ENCODE assay signal across 1 cellular context in genomic region chr12:21350975-21351374, GRCh38.
TF ChIP-seq lines count a peak whose summit lies in the region.

No MANE protein-coding gene starts in this region.

TF ChIP-seq in K562, 482 proteins besides CTCF, POLR2A, EP300 and RAD21 (continued from another document):
- TF ChIP-seq THRB (CRISPR knock-in tag; conservative IDR thresholded peaks at IDR 0.05) (no peak), SMARCE1 (IDR thresholded peaks at IDR 0.05) (peak; percentile 74; the same call in 1 of the 2 replicates), C11orf30 (IDR thresholded peaks at IDR 0.05; ENCODE audit: low read depth) (peak; percentile 88), SRSF3 (IDR thresholded peaks at IDR 0.05; ENCODE audit: insufficient read depth, low read length) (no peak), SMAD2 (IDR thresholded peaks at IDR 0.05; ENCODE audit: low read depth, low read length) (no peak), ZNF639 (CRISPR knock-in tag; conservative IDR thresholded peaks at IDR 0.05 in 1 of 2, IDR thresholded peaks at IDR 0.05 in 1 of 2) (no peak), NONO (IDR thresholded peaks at IDR 0.05; ENCODE audit: low read depth in 2 of 2, low read length in 1 of 2) (no peak), TEAD4 (IDR thresholded peaks at IDR 0.05; ENCODE audit: low read length) (peak; percentile 72), TEAD4 (CRISPR knock-in tag; IDR thresholded peaks at IDR 0.05; ENCODE audit: borderline replicate concordance) (no peak), ETS2 (tag; IDR thresholded peaks at IDR 0.05; ENCODE audit: borderline replicate concordance, poor library complexity, severe bottlenecking) (no peak), NFIC (IDR thresholded peaks at IDR 0.05) (peak; percentile 39), COPS2 (conservative IDR thresholded peaks at IDR 0.05) (no peak), NBN (IDR thresholded peaks at IDR 0.05; ENCODE audit: low read depth) (no peak), MNT (conservative IDR thresholded peaks at IDR 0.05) (peak; percentile 22 to 46; a peak in 1 of 4 replicates), ARID1B (IDR thresholded peaks at IDR 0.05) (peak; percentile 88), NR2C2 (CRISPR knock-in tag; IDR thresholded peaks at IDR 0.05) (no peak), NR2C2 (tag; IDR thresholded peaks at IDR 0.05) (peak; percentile 28; the same call in 1 of the 2 replicates), CBFA2T2 (conservative IDR thresholded peaks at IDR 0.05) (peak; percentile 61; the same call in 1 of the 2 replicates), TBL1XR1 (IDR thresholded peaks at IDR 0.05; ENCODE audit: low read length in 2 of 2) (peak in 1 of 2 experiments; percentile 84; a peak in 2 of 4 replicates), WHSC1 (IDR thresholded peaks at IDR 0.05; ENCODE audit: low read length) (no peak), TARDBP (IDR thresholded peaks at IDR 0.05) (no peak), RCOR1 (IDR thresholded peaks at IDR 0.05; ENCODE audit: borderline replicate concordance in 1 of 2, low read depth in 2 of 2, low read length in 2 of 2) (peak in 1 of 2 experiments; percentile 73; a peak in 2 of 4 replicates), PTBP1 (IDR thresholded peaks at IDR 0.05; ENCODE audit: low read depth, low read length) (no peak), GATAD2B (IDR thresholded peaks at IDR 0.05; ENCODE audit: borderline replicate concordance) (peak; percentile 39; the same call in 1 of the 2 replicates), FUS (optimal IDR thresholded peaks at IDR 0.05; ENCODE audit: low read depth, low read length) (no peak), TRIM24 (IDR thresholded peaks at IDR 0.05) (peak; percentile 45 to 47; a peak in 1 of 4 replicates), CBX5 (IDR thresholded peaks at IDR 0.05; ENCODE audit: borderline replicate concordance, low read depth) (no peak), ARNT (IDR thresholded peaks at IDR 0.05) (peak in 1 of 2 experiments; percentile 59; a peak in 1 of 4 replicates)
- TF ChIP-seq, protein P1, sequence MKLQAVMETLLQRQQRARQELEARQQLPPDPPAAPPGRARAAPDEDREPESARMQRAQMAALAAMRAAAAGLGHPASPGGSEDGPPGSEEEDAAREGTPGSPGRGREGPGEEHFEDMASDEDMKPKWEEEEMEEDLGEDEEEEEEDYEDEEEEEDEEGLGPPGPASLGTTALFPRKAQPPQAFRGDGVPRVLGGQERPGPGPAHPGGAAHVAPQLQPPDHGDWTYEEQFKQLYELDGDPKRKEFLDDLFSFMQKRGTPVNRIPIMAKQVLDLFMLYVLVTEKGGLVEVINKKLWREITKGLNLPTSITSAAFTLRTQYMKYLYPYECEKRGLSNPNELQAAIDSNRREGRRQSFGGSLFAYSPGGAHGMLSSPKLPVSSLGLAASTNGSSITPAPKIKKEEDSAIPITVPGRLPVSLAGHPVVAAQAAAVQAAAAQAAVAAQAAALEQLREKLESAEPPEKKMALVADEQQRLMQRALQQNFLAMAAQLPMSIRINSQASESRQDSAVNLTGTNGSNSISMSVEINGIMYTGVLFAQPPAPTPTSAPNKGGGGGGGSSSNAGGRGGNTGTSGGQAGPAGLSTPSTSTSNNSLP (IDR thresholded peaks at IDR 0.05; ENCODE audit: borderline replicate concordance, low read depth, low read length): peak; percentile 32; the same call in 1 of the 2 replicates
- TF ChIP-seq, protein P2, sequence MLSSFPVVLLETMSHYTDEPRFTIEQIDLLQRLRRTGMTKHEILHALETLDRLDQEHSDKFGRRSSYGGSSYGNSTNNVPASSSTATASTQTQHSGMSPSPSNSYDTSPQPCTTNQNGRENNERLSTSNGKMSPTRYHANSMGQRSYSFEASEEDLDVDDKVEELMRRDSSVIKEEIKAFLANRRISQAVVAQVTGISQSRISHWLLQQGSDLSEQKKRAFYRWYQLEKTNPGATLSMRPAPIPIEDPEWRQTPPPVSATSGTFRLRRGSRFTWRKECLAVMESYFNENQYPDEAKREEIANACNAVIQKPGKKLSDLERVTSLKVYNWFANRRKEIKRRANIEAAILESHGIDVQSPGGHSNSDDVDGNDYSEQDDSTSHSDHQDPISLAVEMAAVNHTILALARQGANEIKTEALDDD (IDR thresholded peaks at IDR 0.05): peak; percentile 60
- TF ChIP-seq, protein P3, sequence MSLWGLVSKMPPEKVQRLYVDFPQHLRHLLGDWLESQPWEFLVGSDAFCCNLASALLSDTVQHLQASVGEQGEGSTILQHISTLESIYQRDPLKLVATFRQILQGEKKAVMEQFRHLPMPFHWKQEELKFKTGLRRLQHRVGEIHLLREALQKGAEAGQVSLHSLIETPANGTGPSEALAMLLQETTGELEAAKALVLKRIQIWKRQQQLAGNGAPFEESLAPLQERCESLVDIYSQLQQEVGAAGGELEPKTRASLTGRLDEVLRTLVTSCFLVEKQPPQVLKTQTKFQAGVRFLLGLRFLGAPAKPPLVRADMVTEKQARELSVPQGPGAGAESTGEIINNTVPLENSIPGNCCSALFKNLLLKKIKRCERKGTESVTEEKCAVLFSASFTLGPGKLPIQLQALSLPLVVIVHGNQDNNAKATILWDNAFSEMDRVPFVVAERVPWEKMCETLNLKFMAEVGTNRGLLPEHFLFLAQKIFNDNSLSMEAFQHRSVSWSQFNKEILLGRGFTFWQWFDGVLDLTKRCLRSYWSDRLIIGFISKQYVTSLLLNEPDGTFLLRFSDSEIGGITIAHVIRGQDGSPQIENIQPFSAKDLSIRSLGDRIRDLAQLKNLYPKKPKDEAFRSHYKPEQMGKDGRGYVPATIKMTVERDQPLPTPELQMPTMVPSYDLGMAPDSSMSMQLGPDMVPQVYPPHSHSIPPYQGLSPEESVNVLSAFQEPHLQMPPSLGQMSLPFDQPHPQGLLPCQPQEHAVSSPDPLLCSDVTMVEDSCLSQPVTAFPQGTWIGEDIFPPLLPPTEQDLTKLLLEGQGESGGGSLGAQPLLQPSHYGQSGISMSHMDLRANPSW (CRISPR knock-in tag; IDR thresholded peaks at IDR 0.05): no peak
- TF ChIP-seq, protein P4, sequence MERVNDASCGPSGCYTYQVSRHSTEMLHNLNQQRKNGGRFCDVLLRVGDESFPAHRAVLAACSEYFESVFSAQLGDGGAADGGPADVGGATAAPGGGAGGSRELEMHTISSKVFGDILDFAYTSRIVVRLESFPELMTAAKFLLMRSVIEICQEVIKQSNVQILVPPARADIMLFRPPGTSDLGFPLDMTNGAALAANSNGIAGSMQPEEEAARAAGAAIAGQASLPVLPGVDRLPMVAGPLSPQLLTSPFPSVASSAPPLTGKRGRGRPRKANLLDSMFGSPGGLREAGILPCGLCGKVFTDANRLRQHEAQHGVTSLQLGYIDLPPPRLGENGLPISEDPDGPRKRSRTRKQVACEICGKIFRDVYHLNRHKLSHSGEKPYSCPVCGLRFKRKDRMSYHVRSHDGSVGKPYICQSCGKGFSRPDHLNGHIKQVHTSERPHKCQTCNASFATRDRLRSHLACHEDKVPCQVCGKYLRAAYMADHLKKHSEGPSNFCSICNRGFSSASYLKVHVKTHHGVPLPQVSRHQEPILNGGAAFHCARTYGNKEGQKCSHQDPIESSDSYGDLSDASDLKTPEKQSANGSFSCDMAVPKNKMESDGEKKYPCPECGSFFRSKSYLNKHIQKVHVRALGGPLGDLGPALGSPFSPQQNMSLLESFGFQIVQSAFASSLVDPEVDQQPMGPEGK (CRISPR knock-in tag; IDR thresholded peaks at IDR 0.05; ENCODE audit: borderline replicate concordance): no peak
- TF ChIP-seq, protein P5, sequence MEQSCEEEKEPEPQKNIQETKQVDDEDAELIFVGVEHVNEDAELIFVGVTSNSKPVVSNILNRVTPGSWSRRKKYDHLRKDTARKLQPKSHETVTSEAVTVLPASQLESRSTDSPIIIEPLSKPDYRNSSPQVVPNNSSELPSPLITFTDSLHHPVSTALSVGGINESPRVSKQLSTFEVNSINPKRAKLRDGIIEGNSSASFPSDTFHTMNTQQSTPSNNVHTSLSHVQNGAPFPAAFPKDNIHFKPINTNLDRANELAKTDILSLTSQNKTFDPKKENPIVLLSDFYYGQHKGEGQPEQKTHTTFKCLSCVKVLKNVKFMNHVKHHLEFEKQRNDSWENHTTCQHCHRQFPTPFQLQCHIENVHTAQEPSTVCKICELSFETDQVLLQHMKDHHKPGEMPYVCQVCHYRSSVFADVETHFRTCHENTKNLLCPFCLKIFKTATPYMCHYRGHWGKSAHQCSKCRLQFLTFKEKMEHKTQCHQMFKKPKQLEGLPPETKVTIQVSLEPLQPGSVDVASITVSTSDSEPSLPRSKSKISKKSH (CRISPR knock-in tag; IDR thresholded peaks at IDR 0.05): no peak
